26 cellular contexts compared by ENCODE assay signal in genomic region chr5:3789519-3790193, GRCh38.
"Had no signal": no experiment of that assay in that cellular context is flagged by ENCODE, and none has a peak within 500 bp of the region (broad histone marks: within the 10 kb centered on the region; RNA-seq: fewer than 3 reads in every experiment).

No MANE protein-coding gene starts in this region.

- H3K27ac Mint-ChIP-seq: activated CD8-positive, alpha-beta T cell treated with anti-CD3 and anti-CD28 coated beads, Interleukin-2, amount 10 ng/mL, durations not matched to agents 7 days and 5 days; activated naive CD4-positive, alpha-beta T cell treated with anti-CD3 and anti-CD28 coated beads, Interleukin-2, amount 50 U/mL, for 24 hours; activated T-helper 1 cell treated with anti-CD3 and anti-CD28 coated beads, Interleukin-12 subunit alpha, Interleukin-12 subunit beta, Interleukin-2, Interleukin-4 antibody, amounts not matched to agents 30 ng/mL and 10 ng/mL and 1 ng/mL, durations not matched to agents 14 hours and 24 hours and 36 hours; brain; dendritic cell treated with granulocyte-macrophage colony-stimulating factor and Interleukin-4, amounts not matched to agents 40 ng/mL and 50 ng/mL, for 4 days; nephron progenitor cell; stimulated activated naive B cell treated with anti-CD40 and anti-IgM and Interleukin-4, amounts not matched to agents 10 μg/mL and 1 μg/mL and 100 μg/mL, for 72 hours; type B pancreatic cell had no signal

- H3K9me3 Mint-ChIP-seq: activated naive CD4-positive, alpha-beta T cell treated with anti-CD3 and anti-CD28 coated beads, Interleukin-2, amount 50 U/mL, for 24 hours had no signal

- DNase-seq: activated CD4-positive, alpha-beta T cell treated with anti-CD3 and anti-CD28 coated beads, Interleukin-2, amount 50 U/mL, for 1 hour; activated CD4-positive, CD25-positive, alpha-beta regulatory T cell treated with anti-CD3 and anti-CD28 coated beads, Interleukin-2, amount 50 U/mL, for 72 hours; activated CD8-positive, alpha-beta T cell treated with anti-CD3 and anti-CD28 coated beads, Interleukin-2, amount 10 ng/mL, durations not matched to agents 7 days and 5 days; activated gamma-delta T cell treated with Interleukin-2 at 50 U/mL for 16 hours; aorta; effector CD4-positive, alpha-beta T cell; foreskin keratinocyte; glutamatergic neuron; left cardiac atrium; nephron progenitor cell; occipital lobe; posterior cingulate gyrus; retina; sigmoid colon; stimulated activated CD4-positive, alpha-beta T cell treated with anti-CD3 and anti-CD28 coated beads, Interleukin-2, amount 100 ng/mL, for 48 hours; stimulated activated CD8-positive, alpha-beta memory T cell treated with anti-CD3 and anti-CD28 coated beads, Interleukin-4, amount 100 ng/mL, for 48 hours; stimulated activated naive B cell treated with anti-CD40 and anti-IgM and Interleukin-4, amounts not matched to agents 10 μg/mL and 1 μg/mL and 100 μg/mL, for 72 hours had no signal

- H3K36me3 Mint-ChIP-seq: activated naive CD4-positive, alpha-beta T cell treated with anti-CD3 and anti-CD28 coated beads, Interleukin-2, amount 50 U/mL, for 24 hours; brain; stimulated activated naive B cell treated with anti-CD40 and anti-IgM and Interleukin-4, amounts not matched to agents 10 μg/mL and 1 μg/mL and 100 μg/mL, for 72 hours; type B pancreatic cell had no signal

- H3K4me3 ChIP-seq: hepatocyte, sigmoid colon, thoracic aorta had no signal

- H3K79me2 ChIP-seq: hepatocyte had no signal

- H3K4me3 Mint-ChIP-seq: activated CD8-positive, alpha-beta T cell treated with anti-CD3 and anti-CD28 coated beads, Interleukin-2, amount 10 ng/mL, durations not matched to agents 7 days and 5 days; activated naive CD4-positive, alpha-beta T cell treated with anti-CD3 and anti-CD28 coated beads, Interleukin-2, amount 50 U/mL, for 24 hours; activated T-helper 1 cell treated with anti-CD3 and anti-CD28 coated beads, Interleukin-12 subunit alpha, Interleukin-12 subunit beta, Interleukin-2, Interleukin-4 antibody, amounts not matched to agents 30 ng/mL and 10 ng/mL and 1 ng/mL, durations not matched to agents 14 hours and 24 hours and 36 hours; brain; dendritic cell treated with granulocyte-macrophage colony-stimulating factor and Interleukin-4, amounts not matched to agents 40 ng/mL and 50 ng/mL, for 4 days; nephron progenitor cell; stimulated activated naive B cell treated with anti-CD40 and anti-IgM and Interleukin-4, amounts not matched to agents 10 μg/mL and 1 μg/mL and 100 μg/mL, for 72 hours; type B pancreatic cell had no signal

- H3K27me3 Mint-ChIP-seq: dendritic cell treated with granulocyte-macrophage colony-stimulating factor and Interleukin-4, amounts not matched to agents 40 ng/mL and 50 ng/mL, for 4 days had no signal

- H2AFZ ChIP-seq: hepatocyte had no signal

- H3K4me1 ChIP-seq: foreskin keratinocyte, sigmoid colon had no signal

- H3K4me1 Mint-ChIP-seq: activated naive CD4-positive, alpha-beta T cell treated with anti-CD3 and anti-CD28 coated beads, Interleukin-2, amount 50 U/mL, for 24 hours; stimulated activated naive B cell treated with anti-CD40 and anti-IgM and Interleukin-4, amounts not matched to agents 10 μg/mL and 1 μg/mL and 100 μg/mL, for 72 hours had no signal

- FAIRE-seq: islet of Langerhans had no signal

- H3K9me3 ChIP-seq: sigmoid colon, thoracic aorta had no signal

- H3K27me3 ChIP-seq: foreskin keratinocyte had no signal

- H3K36me3 ChIP-seq: sigmoid colon, thoracic aorta had no signal

- H3K27ac ChIP-seq: foreskin keratinocyte, hepatocyte, sigmoid colon, thoracic aorta, VCaP had no signal

- ATAC-seq: activated CD8-positive, alpha-beta T cell treated with anti-CD3 and anti-CD28 coated beads, Interleukin-2, amount 10 ng/mL, durations not matched to agents 7 days and 5 days; foreskin keratinocyte; left cardiac atrium; stimulated activated naive B cell treated with anti-CD40 and anti-IgM and Interleukin-4, amounts not matched to agents 10 μg/mL and 1 μg/mL and 100 μg/mL, for 72 hours had no signal

- H3K4me2 ChIP-seq: hepatocyte had no signal
